Comparison of ENCODE assay signal across 22 cellular contexts in genomic region chr15:75232826-75233503, GRCh38. TPM values are rescaled to one million over a fixed set of nuclear protein-coding genes. Genes with fewer than 3 reads are reported as not detected.
"Had no signal": no experiment of that assay in that cellular context is flagged by ENCODE, and none has a peak within 500 bp of the region (broad histone marks: within the 10 kb centered on the region; RNA-seq: fewer than 3 reads in every experiment).

No MANE protein-coding gene starts in this region.

- H3K27ac Mint-ChIP-seq: activated naive CD4-positive, alpha-beta T cell treated with anti-CD3 and anti-CD28 coated beads for 36 hours; naive B cell; stimulated activated naive B cell treated with anti-CD40 and anti-IgM and Interleukin-4, amounts not matched to agents 10 μg/mL and 1 μg/mL and 100 μg/mL, for 72 hours; type B pancreatic cell had no signal

- H3K9me3 ChIP-seq: adrenal gland, lower lobe of right lung had no signal

- H3K4me3 ChIP-seq: adrenal gland, coronary artery, lower lobe of right lung had no signal

- H3K9me3 Mint-ChIP-seq: activated naive CD4-positive, alpha-beta T cell treated with anti-CD3 and anti-CD28 coated beads for 36 hours; naive B cell; stimulated activated naive B cell treated with anti-CD40 and anti-IgM and Interleukin-4, amounts not matched to agents 10 μg/mL and 1 μg/mL and 100 μg/mL, for 72 hours; type B pancreatic cell had no signal

- H3K36me3 ChIP-seq: adrenal gland, lower lobe of right lung had no signal

- FAIRE-seq: frontal cortex, TTC549 had no signal

- H3K4me3 Mint-ChIP-seq: activated naive CD4-positive, alpha-beta T cell treated with anti-CD3 and anti-CD28 coated beads for 36 hours; naive B cell; stimulated activated naive B cell treated with anti-CD40 and anti-IgM and Interleukin-4, amounts not matched to agents 10 μg/mL and 1 μg/mL and 100 μg/mL, for 72 hours; type B pancreatic cell had no signal

- DNase-seq: activated CD4-positive, alpha-beta T cell treated with anti-CD3 and anti-CD28 coated beads, Interleukin-2, amount 50 U/mL, for 48 hours; activated naive CD4-positive, alpha-beta T cell treated with anti-CD3 and anti-CD28 coated beads for 36 hours; caudate nucleus; effector memory CD4-positive, alpha-beta T cell; lower lobe of right lung; midbrain; naive B cell; occipital lobe; stimulated activated CD4-positive, alpha-beta T cell treated with anti-CD3 and anti-CD28 coated beads, Interleukin-2, amount 100 ng/mL, for 24 hours; stimulated activated naive B cell treated with anti-CD40 and anti-IgM and Interleukin-4, amounts not matched to agents 10 μg/mL and 1 μg/mL and 100 μg/mL, for 72 hours; substantia nigra; T-helper 2 cell had no signal

- ATAC-seq: lower lobe of right lung; sciatic nerve; SK-N-SH treated with all-trans-retinoic acid at 6 μM for 48 hours; stimulated activated naive B cell treated with anti-CD40 and anti-IgM and Interleukin-4, amounts not matched to agents 10 μg/mL and 1 μg/mL and 100 μg/mL, for 72 hours had no signal

- H3K27me3 ChIP-seq: adrenal gland had no signal

- H3K4me1 ChIP-seq: adrenal gland, lower lobe of right lung had no signal

- H3K27ac ChIP-seq: adrenal gland, coronary artery, lower lobe of right lung had no signal

- H3K4me1 Mint-ChIP-seq: stimulated activated naive B cell treated with anti-CD40 and anti-IgM and Interleukin-4, amounts not matched to agents 10 μg/mL and 1 μg/mL and 100 μg/mL, for 72 hours had no signal

- H3K36me3 Mint-ChIP-seq: naive B cell; stimulated activated naive B cell treated with anti-CD40 and anti-IgM and Interleukin-4, amounts not matched to agents 10 μg/mL and 1 μg/mL and 100 μg/mL, for 72 hours; type B pancreatic cell had no signal

RNA-seq across cellular contexts. Expression of gene GOLGA6C, which starts 25.2 kb away (rescaled TPM):
- total RNA-seq: adrenal gland, fibroblast of lung, frontal cortex, kidney epithelial cell, lower lobe of right lung, occipital lobe, pulmonary artery endothelial cell, sciatic nerve had no signal
- polyA plus RNA-seq: adrenal gland, fibroblast of lung had no signal

RNA-seq across cellular contexts. Expression of gene GOLGA6D, which starts 49.7 kb away (rescaled TPM):
- total RNA-seq: activated naive CD4-positive, alpha-beta T cell treated with anti-CD3 and anti-CD28 coated beads for 36 hours; frontal cortex; kidney epithelial cell; lower lobe of right lung; occipital lobe; pulmonary artery endothelial cell had no signal
- polyA plus RNA-seq: fibroblast of lung had no signal
